In the genomic region with DNA sequence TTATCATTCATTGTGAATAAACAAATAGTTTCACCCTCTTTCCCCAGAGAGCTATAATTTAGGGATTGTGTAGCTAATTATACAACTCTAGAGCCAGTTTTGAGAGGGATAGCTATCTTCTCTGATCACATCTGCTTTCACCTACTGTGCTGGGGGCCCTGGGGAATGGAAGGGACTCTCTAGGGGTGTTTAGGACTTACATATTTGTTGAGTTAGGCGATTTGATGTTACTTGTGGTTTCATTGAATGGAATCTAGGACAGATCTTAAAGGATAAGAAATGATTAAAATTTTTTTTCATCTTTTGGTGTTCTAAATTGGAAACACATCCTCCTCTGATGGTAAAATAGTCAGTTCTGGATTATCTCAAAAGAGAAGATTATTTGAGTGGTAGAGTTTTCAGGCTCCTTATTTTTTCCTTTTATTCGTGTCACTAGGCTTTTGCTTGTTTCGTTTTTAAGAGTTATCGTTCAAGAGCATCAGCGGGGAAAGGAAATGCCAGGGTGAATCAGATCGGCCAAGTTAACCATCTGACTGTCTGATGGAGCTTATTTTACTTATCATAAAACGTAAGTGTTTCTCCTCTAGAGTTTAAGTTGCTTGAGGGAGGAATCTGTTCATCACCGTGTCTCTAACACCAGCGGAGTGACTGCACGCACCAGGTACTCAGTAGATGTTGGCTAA, we compare ENCODE assay signal across 9 cellular contexts.
DNase-seq lines count a peak whose midpoint lies in the region; ATAC-seq and TF ChIP-seq lines count a peak whose summit lies in the region.
"Had no signal": no experiment of that assay in that cellular context is flagged by ENCODE, and none has a peak within 500 bp of the region (broad histone marks: within the 10 kb centered on the region; RNA-seq: fewer than 3 reads in every experiment).

No MANE protein-coding gene starts in this region.

- in situ Hi-C loops in astrocyte of the spinal cord (cut with HindIII; ENCODE audit: low sequenced_read_pairs) = no loop called here

- DNase-seq in activated naive CD4-positive, alpha-beta T cell treated with Interleukin-2 at 50 U/mL for 16 hours = peak; percentile 9
- no peak for DNase-seq in activated naive CD4-positive, alpha-beta T cell (lab: John Stamatoyannopoulos, UW)
- peak; percentile 71 for DNase-seq in NCI-H2171 treated with DMSO at 0.1 percent for 48 hours (lab: John Stamatoyannopoulos, UW)
- DNase-seq in astrocyte of the spinal cord (ENCODE audit: low read depth, low spot score) = peak; percentile 87
- no peak for DNase-seq in stimulated activated effector memory CD8-positive, alpha-beta T cell treated with anti-CD3 and anti-CD28 coated beads, Interleukin-12 subunit alpha, Interleukin-12 subunit beta, amount 100 ng/mL, for 72 hours (ENCODE audit: low spot score in 2 of 2)
- DNase-seq in NK-92 (lab: John Stamatoyannopoulos, UW; ENCODE audit: unreplicated experiment) = no peak
- DNase-seq in iPS-NIHi11 (ENCODE audit: low spot score) = no peak
- DNase-seq: transverse colon had no signal

- H3K27ac Mint-ChIP-seq in stimulated activated effector memory CD8-positive, alpha-beta T cell treated with anti-CD3 and anti-CD28 coated beads, Interleukin-12 subunit alpha, Interleukin-12 subunit beta, amount 100 ng/mL, for 72 hours = peak overlapping the region; percentile 88

- no peaks in the 10 kb centered on the region for H3K9me3 Mint-ChIP-seq in stimulated activated effector memory CD8-positive, alpha-beta T cell treated with anti-CD3 and anti-CD28 coated beads, Interleukin-12 subunit alpha, Interleukin-12 subunit beta, amount 100 ng/mL, for 72 hours

- peak overlapping the region; percentile 32 for H3K4me3 ChIP-seq in astrocyte of the spinal cord (ENCODE audit: low read depth, low read length)
- H3K4me3 ChIP-seq: transverse colon had no signal

- H3K4me3 Mint-ChIP-seq in stimulated activated effector memory CD8-positive, alpha-beta T cell treated with anti-CD3 and anti-CD28 coated beads, Interleukin-12 subunit alpha, Interleukin-12 subunit beta, amount 100 ng/mL, for 72 hours = peak overlapping the region; percentile 56

- ATAC-seq in stimulated activated effector memory CD8-positive, alpha-beta T cell treated with anti-CD3 and anti-CD28 coated beads, Interleukin-12 subunit alpha, Interleukin-12 subunit beta, amount 100 ng/mL, for 72 hours = peak; percentile 82
- ATAC-seq in GM21526 (IDR thresholded peaks at IDR 0.05; ENCODE audit: low FRiP score, unreplicated experiment) = no peak

- no peaks in the 10 kb centered on the region for H3K36me3 Mint-ChIP-seq in stimulated activated effector memory CD8-positive, alpha-beta T cell treated with anti-CD3 and anti-CD28 coated beads, Interleukin-12 subunit alpha, Interleukin-12 subunit beta, amount 100 ng/mL, for 72 hours

- H3K4me1 Mint-ChIP-seq in stimulated activated effector memory CD8-positive, alpha-beta T cell treated with anti-CD3 and anti-CD28 coated beads, Interleukin-12 subunit alpha, Interleukin-12 subunit beta, amount 100 ng/mL, for 72 hours = peaks cover 38% of the 10 kb centered on the region

- TF ChIP-seq CTCF in astrocyte of the spinal cord (IDR thresholded peaks at IDR 0.05; ENCODE audit: low read depth, low read length) = no peak

Comparison
In these comparisons a context has a peak if more than half of its experiments do, and no peak if none do; other contexts are left out.
1. DNase-seq: peak in activated naive CD4-positive, alpha-beta T cell treated with Interleukin-2 at 50 U/mL for 16 hours (single experiment), NCI-H2171 treated with DMSO at 0.1 percent for 48 hours (single experiment) and astrocyte of the spinal cord (single experiment); none in activated naive CD4-positive, alpha-beta T cell (0 of 4), stimulated activated effector memory CD8-positive, alpha-beta T cell treated with anti-CD3 and anti-CD28 coated beads, Interleukin-12 subunit alpha, Interleukin-12 subunit beta, amount 100 ng/mL, for 72 hours (0 of 2), NK-92 (single experiment) and iPS-NIHi11 (single experiment).